ENCODE assay signal across 24 cellular contexts in the genomic region with DNA sequence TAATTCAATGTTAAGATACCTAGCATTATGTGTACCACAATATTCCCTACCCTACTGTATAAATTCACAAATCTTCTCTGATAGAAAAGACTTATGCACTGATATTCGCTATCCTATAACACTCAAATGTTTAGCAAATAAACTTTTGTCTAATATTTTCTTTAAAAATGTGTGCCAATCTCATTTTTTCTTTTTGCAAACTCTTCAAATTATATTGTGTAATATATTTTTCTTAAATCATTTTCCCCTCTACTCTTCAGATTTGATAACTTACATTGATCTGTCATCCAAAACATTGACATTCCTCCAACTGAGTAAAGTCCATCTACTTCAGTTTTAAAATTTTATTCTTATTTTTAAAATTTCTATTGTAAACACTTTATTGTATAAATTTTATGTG.
DNase-seq lines count a peak whose midpoint lies in the region; FAIRE-seq and TF ChIP-seq lines count a peak whose summit lies in the region.
"Had no signal": no experiment of that assay in that cellular context is flagged by ENCODE, and none has a peak within 500 bp of the region (broad histone marks: within the 10 kb centered on the region; RNA-seq: fewer than 3 reads in every experiment).

No MANE protein-coding gene starts in this region.

- no peaks in the 10 kb centered on the region for H3K9me3 ChIP-seq in kidney (ENCODE audit: control insufficient read depth in 1 of 2, low read length in 2 of 2)
- H3K9me3 ChIP-seq: BE2C, BLaER1 had no signal

- H3K9ac ChIP-seq in kidney (ENCODE audit: low read length in 2 of 2) = no peak overlapping the region
- H3K9ac ChIP-seq: BLaER1 had no signal

- no peak for DNase-seq in RCC 7860 (ENCODE audit: low spot score)
- DNase-seq in kidney = no peak
- no peak for DNase-seq in NOMO-1 treated with DMSO at 0.1 percent for 48 hours (lab: John Stamatoyannopoulos, UW; ENCODE audit: unreplicated experiment)
- DNase-seq in dorsolateral prefrontal cortex = no peak
- DNase-seq: ACHN; BE2C; C1 segment of cervical spinal cord; CD4-positive, alpha-beta memory T cell; CD4-positive, CD25-positive, alpha-beta regulatory T cell; CD8-positive, alpha-beta memory T cell; COR-L47; DMS 273 treated with DMSO at 0.1 percent for 48 hours; DMS153; DMS53; DMS79; DND-41; EL; GDM1 had no signal

- FAIRE-seq in A204.1 (lab: Jason Lieb, UNC) = peak; percentile 74
- FAIRE-seq in RCC 7860 (lab: Jason Lieb, UNC) = peak; percentile 30
- peak; percentile 76 for FAIRE-seq in kidney (lab: Jason Lieb, UNC)
- FAIRE-seq: GM12878, GM12892, GM18507 had no signal

- H3K27ac ChIP-seq in kidney (ENCODE audit: low read depth in 2 of 2, low read length in 2 of 2) = no peak overlapping the region
- H3K27ac ChIP-seq in dorsolateral prefrontal cortex = no peak overlapping the region
- H3K27ac ChIP-seq: 22Rv1, BLaER1 had no signal

- TF ChIP-seq CTCF in kidney (IDR thresholded peaks at IDR 0.05; ENCODE audit: borderline replicate concordance, extremely low read depth, insufficient read depth) (no peak), dorsolateral prefrontal cortex (IDR thresholded peaks at IDR 0.05 in 54 of 56, conservative IDR thresholded peaks at IDR 0.05 in 2 of 56; ENCODE audit: low read depth in 1 of 56, partially characterized antibody in 56 of 56) (no peak)

- no peak overlapping the region for H3K4me3 ChIP-seq in kidney (ENCODE audit: low read length in 2 of 2)
- H3K4me3 ChIP-seq in dorsolateral prefrontal cortex = no peak overlapping the region
- H3K4me3 ChIP-seq: BLaER1, GM12878 had no signal

- no peaks in the 10 kb centered on the region for H3K36me3 ChIP-seq in kidney (ENCODE audit: control insufficient read depth in 1 of 2, insufficient read depth in 2 of 2, low read length in 2 of 2)
- H3K36me3 ChIP-seq: BE2C, BLaER1 had no signal

- intact Hi-C loops in kidney (cut with DNase I) (no loop called here), dorsolateral prefrontal cortex (cut with DNase I) (no loop called here)

- H3K4me1 ChIP-seq in kidney (ENCODE audit: control insufficient read depth in 1 of 2, insufficient read depth in 1 of 2, low read depth in 1 of 2, low read length in 2 of 2) = no peaks in the 10 kb centered on the region
- H3K4me1 ChIP-seq: BE2C, BLaER1 had no signal

- no peaks in the 10 kb centered on the region for H3K27me3 ChIP-seq in dorsolateral prefrontal cortex
- H3K27me3 ChIP-seq: BE2C, BLaER1 had no signal
